8 cellular contexts compared by ENCODE assay signal in the genomic region with DNA sequence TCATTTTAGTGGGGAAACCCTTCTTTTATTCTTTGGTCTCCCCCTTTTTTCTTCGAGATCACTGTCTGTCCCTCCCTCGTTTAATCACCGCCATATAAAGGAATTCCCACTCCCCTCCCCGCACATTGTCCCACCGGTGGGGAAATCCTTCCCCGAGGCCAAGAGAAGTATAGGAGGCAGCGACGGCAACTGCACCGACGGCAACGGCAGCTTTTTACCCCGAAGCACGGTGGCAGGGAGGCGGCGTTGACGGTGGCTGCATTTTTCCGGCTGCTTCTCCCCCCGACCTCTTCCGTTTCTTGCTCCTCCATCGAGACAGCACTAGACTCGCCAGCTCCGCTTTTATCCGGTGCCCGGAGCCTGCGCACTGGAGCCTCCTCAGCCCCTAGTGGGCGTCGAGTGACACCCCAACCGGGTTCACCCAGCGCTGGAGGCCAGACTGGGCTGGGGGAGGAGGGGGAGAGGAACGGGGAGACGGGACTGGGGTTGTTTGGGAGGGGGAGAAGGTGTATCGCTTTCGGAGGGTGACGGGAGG. TPM values are rescaled to one million over a fixed set of nuclear protein-coding genes. Genes with fewer than 3 reads are reported as not detected.
DNase-seq lines count a peak whose midpoint lies in the region; ATAC-seq, FAIRE-seq and TF ChIP-seq lines count a peak whose summit lies in the region.

No MANE protein-coding gene starts in this region.

- peak; percentile 30 for ATAC-seq in GM21390 (IDR thresholded peaks at IDR 0.05; ENCODE audit: unreplicated experiment)

- H3K9ac ChIP-seq in HUES64 (ENCODE audit: low read depth, low read length) (peak overlapping the region; percentile 100), OCI-LY1 (ENCODE audit: low read length) (peak overlapping the region; percentile 97), mucosa of stomach (ENCODE audit: low read length) (peak overlapping the region; percentile 100)

- FAIRE-seq in D721Med (lab: Jason Lieb, UNC) = no peak

- under 1% methylated on average over 34 of the region's 34 CpGs for WGBS in HUES64

- H3K27me3 ChIP-seq in HUES64 (ENCODE audit: insufficient read depth, low read length) (no peaks in the 10 kb centered on the region), OCI-LY1 (ENCODE audit: insufficient read depth, low read length) (no peaks in the 10 kb centered on the region), mucosa of stomach (ENCODE audit: control insufficient read depth, insufficient read depth, low read length) (no peaks in the 10 kb centered on the region)

- peaks cover 3% of the 10 kb centered on the region; the same call in 1 of the 2 replicates for H4K20me1 ChIP-seq in OCI-LY1 (ENCODE audit: insufficient read depth, low read length)

- H3K36me3 ChIP-seq in HUES64 (ENCODE audit: insufficient read depth, low read length) (peaks cover 10% of the 10 kb centered on the region), OCI-LY1 (ENCODE audit: insufficient read depth, low read length) (peaks cover 52% of the 10 kb centered on the region), mucosa of stomach (ENCODE audit: control insufficient read depth, insufficient read depth, low read length) (no peaks in the 10 kb centered on the region)

- no peaks in the 10 kb centered on the region for H3K9me2 ChIP-seq in OCI-LY1 (ENCODE audit: low read depth, low read length)

- no peaks in the 10 kb centered on the region for H3F3A ChIP-seq in OCI-LY1 (ENCODE audit: insufficient read depth, low read length)

- H3K4me1 ChIP-seq in HUES64 (ENCODE audit: insufficient read depth, low read length) (peaks cover 42% of the 10 kb centered on the region), OCI-LY1 (ENCODE audit: insufficient read depth, low read length, severe bottlenecking) (peaks cover 52% of the 10 kb centered on the region), mucosa of stomach (ENCODE audit: control insufficient read depth, insufficient read depth, low read length) (peaks cover 15% of the 10 kb centered on the region)

- peak; percentile 31 for DNase-seq in D721Med (ENCODE audit: insufficient read length, low spot score)
- peak; percentile 93 for DNase-seq in activated T-cell treated with anti-CD3 and anti-CD28 coated beads, Interleukin-2, amount 50 U/mL, for 1 hour
- DNase-seq in erythroblast (lab: John Stamatoyannopoulos, UW) = peak; percentile 91 to 95
- peak; percentile 94 for DNase-seq in stimulated activated CD8-positive, alpha-beta memory T cell treated with anti-CD3 and anti-CD28 coated beads, Interleukin-4, amount 100 ng/mL, for 48 hours

- TF ChIP-seq POLR2A in erythroblast (IDR thresholded peaks at IDR 0.05; ENCODE audit: low read length) = peak; percentile 92

- H3K9me3 ChIP-seq in HUES64 (ENCODE audit: insufficient read depth, low read depth, low read length) = no peaks in the 10 kb centered on the region
- H3K9me3 ChIP-seq in OCI-LY1 (ENCODE audit: low read length) = no peaks in the 10 kb centered on the region
- no peaks in the 10 kb centered on the region for H3K9me3 ChIP-seq in mucosa of stomach (ENCODE audit: control insufficient read depth, low read length)

- H3K4me3 ChIP-seq in HUES64 (ENCODE audit: low read length) (peak overlapping the region; percentile 95), OCI-LY1 (ENCODE audit: low read depth, low read length, poor library complexity, severe bottlenecking) (peak overlapping the region; percentile 94), mucosa of stomach (ENCODE audit: low read length) (peak overlapping the region; percentile 98)

- peak; percentile 23 for TF ChIP-seq CTCF in D721Med (IDR thresholded peaks at IDR 0.05; ENCODE audit: insufficient read depth, missing control alignments)
- TF ChIP-seq CTCF in OCI-LY1 (IDR thresholded peaks at IDR 0.05; ENCODE audit: low read length) = peak; percentile 74

- peak overlapping the region; percentile 86 for H3K4me2 ChIP-seq in OCI-LY1 (ENCODE audit: low read length)

- H2AFZ ChIP-seq in OCI-LY1 (ENCODE audit: low read length) = no peak overlapping the region

- H3K79me2 ChIP-seq in OCI-LY1 (ENCODE audit: insufficient read depth, low read length) = peaks cover 43% of the 10 kb centered on the region

- H3K27ac ChIP-seq in HUES64 (ENCODE audit: low read depth, low read length) = peak overlapping the region; percentile 100
- peak overlapping the region; percentile 98 for H3K27ac ChIP-seq in OCI-LY1 (ENCODE audit: low read depth, low read length, poor library complexity, severe bottlenecking)

RNA-seq across cellular contexts. Expression of a gene that starts 0.7 kb away (rescaled TPM):
- polyA plus RNA-seq in HUES64 (2013, experiment 1 of 2) = 26.6 TPM
- polyA plus RNA-seq in HUES64 (2013, experiment 2 of 2) = 35.1 TPM

Comparison
In these comparisons a context has a peak if more than half of its experiments do, and no peak if none do; other contexts are left out.
1. Peak in every context shown above with its lines: DNase-seq, ATAC-seq, H3K4me3 ChIP-seq and H3K27ac ChIP-seq.
2. DNase-seq: peak in every context shown above with its lines; median percentile 94 in stimulated activated CD8-positive, alpha-beta memory T cell treated with anti-CD3 and anti-CD28 coated beads, Interleukin-4, amount 100 ng/mL, for 48 hours; 93 in activated T-cell treated with anti-CD3 and anti-CD28 coated beads, Interleukin-2, amount 50 U/mL, for 1 hour; 93 in erythroblast; 31 in D721Med.